In the genomic region with DNA sequence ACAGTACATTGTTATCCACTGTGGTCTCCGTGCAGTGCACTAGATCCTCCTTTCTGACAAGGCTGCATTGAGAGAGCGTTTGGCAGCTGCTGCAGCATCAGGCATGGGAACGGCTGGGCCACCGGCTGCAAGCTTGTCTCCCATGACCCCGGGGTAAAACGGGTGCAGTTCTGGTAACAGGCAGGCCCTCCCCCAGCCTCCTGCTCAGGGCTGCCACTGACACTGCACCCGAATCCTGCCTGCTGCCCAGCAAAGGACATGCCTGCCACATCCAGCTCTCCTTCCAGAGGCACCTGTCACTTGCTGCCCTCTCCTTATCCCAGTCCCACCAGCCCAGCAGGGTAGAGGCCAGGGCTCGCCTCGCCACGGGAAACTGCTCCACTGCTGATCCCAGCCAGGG, we compare ENCODE assay signal across 18 cellular contexts.
"Had no signal": no experiment of that assay in that cellular context is flagged by ENCODE, and none has a peak within 500 bp of the region (broad histone marks: within the 10 kb centered on the region; RNA-seq: fewer than 3 reads in every experiment).

No MANE protein-coding gene starts in this region.

- H3K4me2 ChIP-seq: smooth muscle cell had no signal

- H3K9me3 ChIP-seq: esophagus squamous epithelium, gastroesophageal sphincter, uterus had no signal

- H3K4me3 Mint-ChIP-seq: dendritic cell treated with granulocyte-macrophage colony-stimulating factor and Interleukin-4, amounts not matched to agents 40 ng/mL and 50 ng/mL, for 4 days; effector memory CD8-positive, alpha-beta T cell; natural killer cell treated with Interleukin-12 subunit alpha and Interleukin-12 subunit beta and Interleukin-15 and Interleukin-18, amount 100 ng/mL, for 72 hours; type B pancreatic cell had no signal

- H3K9me3 Mint-ChIP-seq: dendritic cell treated with granulocyte-macrophage colony-stimulating factor and Interleukin-4, amounts not matched to agents 40 ng/mL and 50 ng/mL, for 4 days; effector memory CD8-positive, alpha-beta T cell; natural killer cell treated with Interleukin-12 subunit alpha and Interleukin-12 subunit beta and Interleukin-15 and Interleukin-18, amount 100 ng/mL, for 72 hours had no signal

- H3K36me3 ChIP-seq: esophagus squamous epithelium, gastroesophageal sphincter, uterus had no signal

- H3K27ac ChIP-seq: epithelial cell of prostate, esophagus squamous epithelium, gastroesophageal sphincter, uterus had no signal

- H3K4me1 ChIP-seq: uterus had no signal

- ATAC-seq: effector memory CD8-positive, alpha-beta T cell; gastroesophageal sphincter; left colon; left ventricle myocardium superior; right cardiac atrium had no signal

- H3K27ac Mint-ChIP-seq: dendritic cell treated with granulocyte-macrophage colony-stimulating factor and Interleukin-4, amounts not matched to agents 40 ng/mL and 50 ng/mL, for 4 days; effector memory CD8-positive, alpha-beta T cell; natural killer cell treated with Interleukin-12 subunit alpha and Interleukin-12 subunit beta and Interleukin-15 and Interleukin-18, amount 100 ng/mL, for 72 hours; type B pancreatic cell had no signal

- H3K36me3 Mint-ChIP-seq: natural killer cell treated with Interleukin-12 subunit alpha and Interleukin-12 subunit beta and Interleukin-15 and Interleukin-18, amount 100 ng/mL, for 72 hours; type B pancreatic cell had no signal

- DNase-seq: effector memory CD8-positive, alpha-beta T cell; esophagus squamous epithelium; foreskin fibroblast; left colon; left ventricle myocardium superior; mesendoderm; posterior cingulate gyrus; right cardiac atrium; stimulated activated CD4-positive, alpha-beta T cell treated with anti-CD3 and anti-CD28 coated beads, Interleukin-2, amount 100 ng/mL, for 48 hours; stimulated activated naive CD4-positive, alpha-beta T cell treated with Interleukin-2 at 50 U/mL for 16 hours; uterus had no signal

- H3K27me3 ChIP-seq: esophagus squamous epithelium, uterus had no signal

- H3K4me3 ChIP-seq: esophagus squamous epithelium, gastroesophageal sphincter, lung, smooth muscle cell, uterus had no signal
